ENCODE assay signal across 1 cellular context in the genomic region with DNA sequence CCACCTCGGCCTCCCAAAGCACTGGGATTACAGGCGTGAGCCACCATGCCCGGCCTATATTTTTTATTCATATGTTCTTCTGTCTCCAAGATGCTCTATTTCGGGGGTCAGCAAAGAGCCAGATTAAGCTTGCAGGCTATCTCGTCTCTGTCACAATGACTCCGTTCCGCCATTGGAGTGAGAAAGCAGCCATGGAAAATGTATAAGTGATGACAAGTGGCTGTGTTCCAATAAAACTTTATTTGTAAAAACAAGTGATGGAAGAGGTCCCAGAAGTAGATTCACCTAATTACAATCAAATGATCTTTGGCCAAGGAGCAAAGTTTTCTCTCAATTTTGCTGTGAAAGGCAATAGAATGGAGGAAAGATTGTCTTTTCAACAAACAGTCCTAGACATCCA.
TF ChIP-seq lines count a peak whose summit lies in the region.

No MANE protein-coding gene starts in this region.

TF ChIP-seq in HepG2, 621 proteins besides CTCF, POLR2A, EP300 and RAD21:
- TF ChIP-seq, protein P1, sequence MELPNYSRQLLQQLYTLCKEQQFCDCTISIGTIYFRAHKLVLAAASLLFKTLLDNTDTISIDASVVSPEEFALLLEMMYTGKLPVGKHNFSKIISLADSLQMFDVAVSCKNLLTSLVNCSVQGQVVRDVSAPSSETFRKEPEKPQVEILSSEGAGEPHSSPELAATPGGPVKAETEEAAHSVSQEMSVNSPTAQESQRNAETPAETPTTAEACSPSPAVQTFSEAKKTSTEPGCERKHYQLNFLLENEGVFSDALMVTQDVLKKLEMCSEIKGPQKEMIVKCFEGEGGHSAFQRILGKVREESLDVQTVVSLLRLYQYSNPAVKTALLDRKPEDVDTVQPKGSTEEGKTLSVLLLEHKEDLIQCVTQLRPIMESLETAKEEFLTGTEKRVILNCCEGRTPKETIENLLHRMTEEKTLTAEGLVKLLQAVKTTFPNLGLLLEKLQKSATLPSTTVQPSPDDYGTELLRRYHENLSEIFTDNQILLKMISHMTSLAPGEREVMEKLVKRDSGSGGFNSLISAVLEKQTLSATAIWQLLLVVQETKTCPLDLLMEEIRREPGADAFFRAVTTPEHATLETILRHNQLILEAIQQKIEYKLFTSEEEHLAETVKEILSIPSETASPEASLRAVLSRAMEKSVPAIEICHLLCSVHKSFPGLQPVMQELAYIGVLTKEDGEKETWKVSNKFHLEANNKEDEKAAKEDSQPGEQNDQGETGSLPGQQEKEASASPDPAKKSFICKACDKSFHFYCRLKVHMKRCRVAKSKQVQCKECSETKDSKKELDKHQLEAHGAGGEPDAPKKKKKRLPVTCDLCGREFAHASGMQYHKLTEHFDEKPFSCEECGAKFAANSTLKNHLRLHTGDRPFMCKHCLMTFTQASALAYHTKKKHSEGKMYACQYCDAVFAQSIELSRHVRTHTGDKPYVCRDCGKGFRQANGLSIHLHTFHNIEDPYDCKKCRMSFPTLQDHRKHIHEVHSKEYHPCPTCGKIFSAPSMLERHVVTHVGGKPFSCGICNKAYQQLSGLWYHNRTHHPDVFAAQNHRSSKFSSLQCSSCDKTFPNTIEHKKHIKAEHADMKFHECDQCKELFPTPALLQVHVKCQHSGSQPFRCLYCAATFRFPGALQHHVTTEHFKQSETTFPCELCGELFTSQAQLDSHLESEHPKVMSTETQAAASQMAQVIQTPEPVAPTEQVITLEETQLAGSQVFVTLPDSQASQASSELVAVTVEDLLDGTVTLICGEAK (IDR thresholded peaks at IDR 0.05) = no peak
- TF ChIP-seq, protein P1 (CRISPR knock-in tag; IDR thresholded peaks at IDR 0.05) = peak; percentile 67
- no peak for TF ChIP-seq ZNF878 (CRISPR knock-in tag; IDR thresholded peaks at IDR 0.05)
